1 cellular context compared by ENCODE assay signal in the genomic region with DNA sequence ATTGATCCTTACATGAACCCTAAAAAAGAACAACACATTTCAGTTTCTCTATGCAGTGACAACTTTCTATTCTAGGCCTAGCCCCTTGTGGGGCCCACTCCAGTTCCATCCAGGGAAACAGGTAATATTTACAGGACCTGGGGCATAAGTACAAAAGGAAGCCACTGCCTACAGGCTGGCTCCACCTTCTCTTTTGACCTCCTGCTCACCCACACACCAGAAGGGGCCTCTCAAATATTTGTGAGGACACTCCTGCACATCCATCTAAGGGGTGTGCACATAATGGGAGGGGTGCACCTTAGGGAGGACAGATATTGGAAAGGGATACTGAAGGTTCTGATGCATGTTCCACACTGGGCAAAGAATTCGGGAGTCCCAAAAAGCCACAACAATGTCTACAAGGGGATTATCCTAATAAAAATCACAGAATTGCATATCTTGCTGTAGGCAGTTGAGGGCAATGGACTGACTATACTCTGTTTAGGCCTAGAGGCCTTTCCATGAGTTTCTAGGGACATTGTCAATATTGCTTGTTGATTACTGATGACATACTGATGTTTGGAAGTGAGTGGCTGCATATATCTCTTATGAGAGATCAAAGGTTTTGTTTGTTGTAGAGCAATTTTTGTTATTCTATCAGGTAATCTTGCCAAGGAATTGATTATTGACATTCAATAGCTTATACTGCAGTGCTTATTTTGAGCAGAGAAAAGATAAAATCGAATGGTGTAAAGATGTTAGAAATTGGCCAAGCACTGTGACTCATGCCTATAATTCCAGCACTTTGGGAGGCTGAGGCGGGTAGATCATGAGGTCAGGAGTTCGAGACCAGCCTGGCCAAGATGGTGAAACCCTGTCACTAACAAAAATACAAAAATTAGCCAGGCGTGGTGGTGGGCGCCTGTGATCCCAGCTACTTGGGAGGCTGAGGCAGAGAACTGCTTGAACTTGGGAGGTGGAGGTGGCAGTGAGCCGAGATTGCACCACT.
TF ChIP-seq lines count a peak whose summit lies in the region.

No MANE protein-coding gene starts in this region.

TF ChIP-seq in HepG2, 621 proteins besides CTCF, POLR2A, EP300 and RAD21 (continued from another document and continues in another):
- TF ChIP-seq, protein P1, sequence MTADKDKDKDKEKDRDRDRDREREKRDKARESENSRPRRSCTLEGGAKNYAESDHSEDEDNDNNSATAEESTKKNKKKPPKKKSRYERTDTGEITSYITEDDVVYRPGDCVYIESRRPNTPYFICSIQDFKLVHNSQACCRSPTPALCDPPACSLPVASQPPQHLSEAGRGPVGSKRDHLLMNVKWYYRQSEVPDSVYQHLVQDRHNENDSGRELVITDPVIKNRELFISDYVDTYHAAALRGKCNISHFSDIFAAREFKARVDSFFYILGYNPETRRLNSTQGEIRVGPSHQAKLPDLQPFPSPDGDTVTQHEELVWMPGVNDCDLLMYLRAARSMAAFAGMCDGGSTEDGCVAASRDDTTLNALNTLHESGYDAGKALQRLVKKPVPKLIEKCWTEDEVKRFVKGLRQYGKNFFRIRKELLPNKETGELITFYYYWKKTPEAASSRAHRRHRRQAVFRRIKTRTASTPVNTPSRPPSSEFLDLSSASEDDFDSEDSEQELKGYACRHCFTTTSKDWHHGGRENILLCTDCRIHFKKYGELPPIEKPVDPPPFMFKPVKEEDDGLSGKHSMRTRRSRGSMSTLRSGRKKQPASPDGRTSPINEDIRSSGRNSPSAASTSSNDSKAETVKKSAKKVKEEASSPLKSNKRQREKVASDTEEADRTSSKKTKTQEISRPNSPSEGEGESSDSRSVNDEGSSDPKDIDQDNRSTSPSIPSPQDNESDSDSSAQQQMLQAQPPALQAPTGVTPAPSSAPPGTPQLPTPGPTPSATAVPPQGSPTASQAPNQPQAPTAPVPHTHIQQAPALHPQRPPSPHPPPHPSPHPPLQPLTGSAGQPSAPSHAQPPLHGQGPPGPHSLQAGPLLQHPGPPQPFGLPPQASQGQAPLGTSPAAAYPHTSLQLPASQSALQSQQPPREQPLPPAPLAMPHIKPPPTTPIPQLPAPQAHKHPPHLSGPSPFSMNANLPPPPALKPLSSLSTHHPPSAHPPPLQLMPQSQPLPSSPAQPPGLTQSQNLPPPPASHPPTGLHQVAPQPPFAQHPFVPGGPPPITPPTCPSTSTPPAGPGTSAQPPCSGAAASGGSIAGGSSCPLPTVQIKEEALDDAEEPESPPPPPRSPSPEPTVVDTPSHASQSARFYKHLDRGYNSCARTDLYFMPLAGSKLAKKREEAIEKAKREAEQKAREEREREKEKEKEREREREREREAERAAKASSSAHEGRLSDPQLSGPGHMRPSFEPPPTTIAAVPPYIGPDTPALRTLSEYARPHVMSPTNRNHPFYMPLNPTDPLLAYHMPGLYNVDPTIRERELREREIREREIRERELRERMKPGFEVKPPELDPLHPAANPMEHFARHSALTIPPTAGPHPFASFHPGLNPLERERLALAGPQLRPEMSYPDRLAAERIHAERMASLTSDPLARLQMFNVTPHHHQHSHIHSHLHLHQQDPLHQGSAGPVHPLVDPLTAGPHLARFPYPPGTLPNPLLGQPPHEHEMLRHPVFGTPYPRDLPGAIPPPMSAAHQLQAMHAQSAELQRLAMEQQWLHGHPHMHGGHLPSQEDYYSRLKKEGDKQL (CRISPR knock-in tag; IDR thresholded peaks at IDR 0.05; ENCODE audit: low read depth), result peak; percentile 73
- TF ChIP-seq POGZ (CRISPR knock-in tag; IDR thresholded peaks at IDR 0.05) (peak; percentile 50), TMF1 (CRISPR knock-in tag; IDR thresholded peaks at IDR 0.05; ENCODE audit: low read depth) (no peak), ZNF850 (CRISPR knock-in tag; conservative IDR thresholded peaks at IDR 0.05) (no peak), EZH2 (conservative IDR thresholded peaks at IDR 0.05; ENCODE audit: low read depth, low read length) (no peak), DR1 (CRISPR knock-in tag; IDR thresholded peaks at IDR 0.05) (no peak), U2AF2 (IDR thresholded peaks at IDR 0.05; ENCODE audit: low read depth, low read length) (no peak), KLF11 (CRISPR knock-in tag; IDR thresholded peaks at IDR 0.05) (peak; percentile 11; the same call in 1 of the 2 replicates), ARNTL (CRISPR knock-in tag; IDR thresholded peaks at IDR 0.05) (no peak), ZNF777 (CRISPR knock-in tag; IDR thresholded peaks at IDR 0.05) (no peak), ATF7-NPFF (CRISPR knock-in tag; IDR thresholded peaks at IDR 0.05; ENCODE audit: low read depth) (no peak), ZNF737 (CRISPR knock-in tag; IDR thresholded peaks at IDR 0.05; ENCODE audit: borderline replicate concordance) (no peak; the same call in 1 of the 2 replicates), ZIK1 (CRISPR knock-in tag; IDR thresholded peaks at IDR 0.05; ENCODE audit: borderline replicate concordance, low read depth) (no peak), FOXK1 (CRISPR knock-in tag; IDR thresholded peaks at IDR 0.05; ENCODE audit: borderline replicate concordance, low read depth) (peak; percentile 27; the same call in 1 of the 2 replicates), GATA4 (IDR thresholded peaks at IDR 0.05; ENCODE audit: borderline replicate concordance, low read depth) (peak; percentile 33; the same call in 1 of the 2 replicates), REL (CRISPR knock-in tag; conservative IDR thresholded peaks at IDR 0.05) (no peak), ZNF891 (CRISPR knock-in tag; IDR thresholded peaks at IDR 0.05) (no peak), ZFX (CRISPR knock-in tag; IDR thresholded peaks at IDR 0.05; ENCODE audit: low read depth) (peak; percentile 85), MTA3 (CRISPR knock-in tag; IDR thresholded peaks at IDR 0.05) (no peak), MED1 (CRISPR knock-in tag; IDR thresholded peaks at IDR 0.05) (peak; percentile 94), HHEX (CRISPR knock-in tag; IDR thresholded peaks at IDR 0.05) (peak; percentile 49), ELF1 (CRISPR knock-in tag; IDR thresholded peaks at IDR 0.05) (peak; percentile 47; the same call in 1 of the 2 replicates), NFE2L1 (CRISPR knock-in tag; IDR thresholded peaks at IDR 0.05; ENCODE audit: borderline replicate concordance) (no peak), ZNF446 (CRISPR knock-in tag; IDR thresholded peaks at IDR 0.05) (no peak), HMGA1 (CRISPR knock-in tag; conservative IDR thresholded peaks at IDR 0.05) (no peak), ZFP1 (CRISPR knock-in tag; IDR thresholded peaks at IDR 0.05) (0 out of 2 replicates have a peak, but pooled peaks have one; percentile 31), ZNF841 (CRISPR knock-in tag; IDR thresholded peaks at IDR 0.05; ENCODE audit: borderline replicate concordance) (no peak), ADNP (CRISPR knock-in tag; IDR thresholded peaks at IDR 0.05) (peak; percentile 82), ZNF550 (CRISPR knock-in tag; IDR thresholded peaks at IDR 0.05; ENCODE audit: borderline replicate concordance) (no peak), HCFC1 (IDR thresholded peaks at IDR 0.05; ENCODE audit: low read depth, low read length) (no peak), FOXO1 (CRISPR knock-in tag; IDR thresholded peaks at IDR 0.05) (peak; percentile 77), ZSCAN20 (CRISPR knock-in tag; IDR thresholded peaks at IDR 0.05; ENCODE audit: borderline replicate concordance) (no peak), ZMAT3 (CRISPR knock-in tag; conservative IDR thresholded peaks at IDR 0.05) (peak; percentile 75), TAF1 (CRISPR knock-in tag; IDR thresholded peaks at IDR 0.05) (no peak), RBM22 (optimal IDR thresholded peaks at IDR 0.05; ENCODE audit: low read length) (no peak), DNMT1 (CRISPR knock-in tag; IDR thresholded peaks at IDR 0.05) (no peak), XRCC5 (optimal IDR thresholded peaks at IDR 0.05; ENCODE audit: low read length) (peak; percentile 30), TCF12 (IDR thresholded peaks at IDR 0.05) (no peak), TCF12 (CRISPR knock-in tag; IDR thresholded peaks at IDR 0.05) (0 out of 2 replicates have a peak, but pooled peaks have one; percentile 1), KLF12 (CRISPR knock-in tag; IDR thresholded peaks at IDR 0.05; ENCODE audit: borderline replicate concordance) (no peak), PRPF4 (IDR thresholded peaks at IDR 0.05; ENCODE audit: low read depth, low read length, poor library complexity, severe bottlenecking) (no peak), HIVEP1 (CRISPR knock-in tag; IDR thresholded peaks at IDR 0.05) (no peak; the same call in 1 of the 2 replicates), GPN1 (CRISPR knock-in tag; IDR thresholded peaks at IDR 0.05; ENCODE audit: borderline replicate concordance) (no peak), FOXC1 (CRISPR knock-in tag; IDR thresholded peaks at IDR 0.05; ENCODE audit: borderline replicate concordance) (0 out of 2 replicates have a peak, but pooled peaks have one; percentile 19), ZNF644 (CRISPR knock-in tag; IDR thresholded peaks at IDR 0.05; ENCODE audit: low read depth) (peak; percentile 89)
- TF ChIP-seq, protein P2, sequence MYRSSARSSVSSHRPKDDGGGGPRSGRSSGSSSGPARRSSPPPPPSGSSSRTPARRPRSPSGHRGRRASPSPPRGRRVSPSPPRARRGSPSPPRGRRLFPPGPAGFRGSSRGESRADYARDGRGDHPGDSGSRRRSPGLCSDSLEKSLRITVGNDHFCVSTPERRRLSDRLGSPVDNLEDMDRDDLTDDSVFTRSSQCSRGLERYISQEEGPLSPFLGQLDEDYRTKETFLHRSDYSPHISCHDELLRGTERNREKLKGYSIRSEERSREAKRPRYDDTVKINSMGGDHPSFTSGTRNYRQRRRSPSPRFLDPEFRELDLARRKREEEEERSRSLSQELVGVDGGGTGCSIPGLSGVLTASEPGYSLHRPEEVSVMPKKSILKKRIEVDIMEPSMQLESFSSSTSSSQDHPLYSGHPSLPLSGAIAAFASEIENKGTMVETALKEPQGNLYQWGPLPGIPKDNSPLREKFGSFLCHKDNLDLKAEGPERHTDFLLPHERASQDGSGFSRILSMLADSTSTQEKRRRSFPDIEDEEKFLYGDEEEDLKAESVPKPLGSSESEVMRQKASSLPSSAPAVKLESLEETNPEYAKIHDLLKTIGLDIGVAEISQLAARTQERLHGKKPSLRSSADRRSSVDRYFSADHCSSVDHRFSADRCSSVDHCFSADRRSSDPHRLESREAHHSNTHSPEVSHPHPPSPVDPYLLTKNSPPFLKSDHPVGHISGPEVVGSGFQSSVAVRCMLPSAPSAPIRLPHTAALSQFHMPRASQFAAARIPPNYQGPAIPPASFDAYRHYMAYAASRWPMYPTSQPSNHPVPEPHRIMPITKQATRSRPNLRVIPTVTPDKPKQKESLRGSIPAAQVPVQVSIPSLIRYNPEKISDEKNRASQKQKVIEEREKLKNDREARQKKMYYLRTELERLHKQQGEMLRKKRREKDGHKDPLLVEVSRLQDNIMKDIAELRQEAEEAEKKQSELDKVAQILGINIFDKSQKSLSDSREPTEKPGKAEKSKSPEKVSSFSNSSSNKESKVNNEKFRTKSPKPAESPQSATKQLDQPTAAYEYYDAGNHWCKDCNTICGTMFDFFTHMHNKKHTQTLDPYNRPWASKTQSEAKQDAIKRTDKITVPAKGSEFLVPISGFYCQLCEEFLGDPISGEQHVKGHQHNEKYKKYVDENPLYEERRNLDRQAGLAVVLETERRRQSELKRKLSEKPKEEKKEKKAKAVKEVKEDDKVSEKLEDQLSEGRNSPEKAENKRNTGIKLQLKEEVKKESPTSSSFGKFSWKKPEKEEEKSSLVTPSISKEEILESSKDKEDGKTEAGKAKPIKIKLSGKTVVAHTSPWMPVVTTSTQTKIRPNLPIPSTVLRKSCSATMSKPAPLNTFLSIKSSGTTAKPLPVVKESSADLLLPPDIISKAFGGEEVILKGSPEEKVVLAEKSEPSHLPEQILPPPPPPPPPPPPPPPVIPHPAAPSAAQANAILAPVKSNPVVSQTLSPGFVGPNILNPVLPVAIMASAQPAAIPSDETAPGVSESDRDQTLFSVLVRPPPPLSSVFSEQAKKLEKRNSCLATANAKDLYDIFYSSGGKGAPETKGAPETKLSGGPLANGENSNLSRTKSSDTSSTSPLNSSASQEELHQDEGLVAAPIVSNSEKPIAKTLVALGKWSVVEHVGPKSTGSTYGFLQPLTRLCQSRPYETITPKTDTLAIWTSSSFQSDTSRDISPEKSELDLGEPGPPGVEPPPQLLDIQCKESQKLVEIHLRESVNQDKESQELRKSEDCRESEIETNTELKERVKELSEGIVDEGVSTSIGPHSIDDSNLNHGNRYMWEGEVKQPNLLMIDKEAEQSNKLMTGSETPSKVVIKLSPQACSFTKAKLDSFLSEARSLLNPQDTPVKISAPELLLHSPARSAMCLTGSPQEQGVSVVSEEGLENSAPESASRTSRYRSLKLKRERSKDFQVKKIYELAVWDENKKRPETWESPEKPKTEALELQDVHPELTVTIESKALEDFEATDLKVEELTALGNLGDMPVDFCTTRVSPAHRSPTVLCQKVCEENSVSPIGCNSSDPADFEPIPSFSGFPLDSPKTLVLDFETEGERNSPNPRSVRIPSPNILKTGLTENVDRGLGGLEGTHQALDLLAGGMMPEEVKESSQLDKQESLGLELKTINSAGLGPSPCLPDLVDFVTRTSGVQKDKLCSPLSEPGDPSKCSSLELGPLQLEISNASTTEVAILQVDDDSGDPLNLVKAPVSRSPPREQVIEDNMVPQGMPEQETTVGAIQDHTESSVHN (CRISPR knock-in tag; IDR thresholded peaks at IDR 0.05), result 0 out of 2 replicates have a peak, but pooled peaks have one; percentile 51
- TF ChIP-seq, protein P3, sequence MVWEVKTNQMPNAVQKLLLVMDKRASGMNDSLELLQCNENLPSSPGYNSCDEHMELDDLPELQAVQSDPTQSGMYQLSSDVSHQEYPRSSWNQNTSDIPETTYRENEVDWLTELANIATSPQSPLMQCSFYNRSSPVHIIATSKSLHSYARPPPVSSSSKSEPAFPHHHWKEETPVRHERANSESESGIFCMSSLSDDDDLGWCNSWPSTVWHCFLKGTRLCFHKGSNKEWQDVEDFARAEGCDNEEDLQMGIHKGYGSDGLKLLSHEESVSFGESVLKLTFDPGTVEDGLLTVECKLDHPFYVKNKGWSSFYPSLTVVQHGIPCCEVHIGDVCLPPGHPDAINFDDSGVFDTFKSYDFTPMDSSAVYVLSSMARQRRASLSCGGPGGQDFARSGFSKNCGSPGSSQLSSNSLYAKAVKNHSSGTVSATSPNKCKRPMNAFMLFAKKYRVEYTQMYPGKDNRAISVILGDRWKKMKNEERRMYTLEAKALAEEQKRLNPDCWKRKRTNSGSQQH (CRISPR knock-in tag; IDR thresholded peaks at IDR 0.05; ENCODE audit: low read depth), result 0 out of 2 replicates have a peak, but pooled peaks have one; percentile 59
- TF ChIP-seq, protein P4, sequence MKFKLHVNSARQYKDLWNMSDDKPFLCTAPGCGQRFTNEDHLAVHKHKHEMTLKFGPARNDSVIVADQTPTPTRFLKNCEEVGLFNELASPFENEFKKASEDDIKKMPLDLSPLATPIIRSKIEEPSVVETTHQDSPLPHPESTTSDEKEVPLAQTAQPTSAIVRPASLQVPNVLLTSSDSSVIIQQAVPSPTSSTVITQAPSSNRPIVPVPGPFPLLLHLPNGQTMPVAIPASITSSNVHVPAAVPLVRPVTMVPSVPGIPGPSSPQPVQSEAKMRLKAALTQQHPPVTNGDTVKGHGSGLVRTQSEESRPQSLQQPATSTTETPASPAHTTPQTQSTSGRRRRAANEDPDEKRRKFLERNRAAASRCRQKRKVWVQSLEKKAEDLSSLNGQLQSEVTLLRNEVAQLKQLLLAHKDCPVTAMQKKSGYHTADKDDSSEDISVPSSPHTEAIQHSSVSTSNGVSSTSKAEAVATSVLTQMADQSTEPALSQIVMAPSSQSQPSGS (CRISPR knock-in tag; IDR thresholded peaks at IDR 0.05), result peak; percentile 50; the same call in 1 of the 2 replicates
- TF ChIP-seq, protein P5, sequence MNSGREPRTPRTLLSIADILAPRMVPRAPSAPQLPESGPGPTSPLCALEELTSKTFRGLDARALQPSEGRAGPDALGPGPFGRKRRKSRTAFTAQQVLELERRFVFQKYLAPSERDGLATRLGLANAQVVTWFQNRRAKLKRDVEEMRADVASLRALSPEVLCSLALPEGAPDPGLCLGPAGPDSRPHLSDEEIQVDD (CRISPR knock-in tag; IDR thresholded peaks at IDR 0.05; ENCODE audit: borderline replicate concordance), result no peak
